In the genomic region with DNA sequence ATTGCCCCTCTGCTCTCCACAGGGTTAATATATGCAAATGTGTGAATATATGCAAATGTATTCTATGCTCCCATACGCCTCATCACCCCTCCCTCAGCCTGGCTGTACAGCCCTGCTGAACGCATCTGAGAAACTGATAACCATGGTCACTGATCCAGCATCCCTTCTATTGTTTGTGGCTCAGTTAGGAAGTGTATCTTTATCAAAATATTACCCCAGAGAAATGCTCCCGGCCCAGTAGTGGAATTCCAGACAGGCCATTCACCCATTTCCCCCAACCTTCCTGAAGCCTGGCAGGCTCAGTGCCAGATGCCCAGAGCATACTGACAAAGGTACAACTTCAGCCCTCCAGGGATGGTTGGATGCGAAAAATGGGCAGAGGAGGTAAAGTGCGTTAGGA, we compare ENCODE assay signal across 23 cellular contexts.
DNase-seq lines count a peak whose midpoint lies in the region; ATAC-seq and TF ChIP-seq lines count a peak whose summit lies in the region.
"Had no signal": no experiment of that assay in that cellular context is flagged by ENCODE, and none has a peak within 500 bp of the region (broad histone marks: within the 10 kb centered on the region; RNA-seq: fewer than 3 reads in every experiment).

No MANE protein-coding gene starts in this region.

- TF ChIP-seq CTCF in right lobe of liver (IDR thresholded peaks at IDR 0.05): no peak

- peak overlapping the region in 2 of 3 donors; percentile 14 to 33 for H3K4me3 ChIP-seq in right lobe of liver
- H3K4me3 ChIP-seq: A549 had no signal

- no peak for TF ChIP-seq POLR2A in right lobe of liver (IDR thresholded peaks at IDR 0.05)

- no peaks in the 10 kb centered on the region for H3K27me3 ChIP-seq in right lobe of liver

- WGBS in right lobe of liver (ENCODE audit: insufficient coverage, low coverage, low lambda C conversion rate, missing lambda C conversion rate): 33% methylated on average over 5 of the region's 5 CpGs

- ATAC-seq in right lobe of liver (no peak), GM18861 (IDR thresholded peaks at IDR 0.05; ENCODE audit: unreplicated experiment) (no peak)
- ATAC-seq: A549; CD8-positive, alpha-beta T cell; SK-N-SH treated with all-trans-retinoic acid at 6 μM for 48 hours had no signal

- intact Hi-C loops in right lobe of liver (cut with DNase I): no loop called here

- peak overlapping the region in 1 of 3 donors; percentile 76 for H3K27ac ChIP-seq in right lobe of liver
- H3K27ac ChIP-seq: A549 had no signal

- H3K4me1 ChIP-seq in right lobe of liver: peaks cover 0 to 23% (median 11%) of the 10 kb centered on the region in 4 donors

- DNase-seq in NCI-H526 (lab: John Stamatoyannopoulos, UW) (peak; percentile 15 to 68), dermis blood vessel endothelial cell (peak; percentile 57), right lobe of liver (peak in 2 of 3 donors; percentile 35 to 51), pulmonary artery endothelial cell (ENCODE audit: low read depth, low spot score) (peak; percentile 43), globus pallidus (ENCODE audit: low spot score) (no peak)
- DNase-seq in activated CD8-positive, alpha-beta memory T cell treated with anti-CD3 and anti-CD28 coated beads, Interleukin-2, amount 50 U/mL, for 48 hours: no peak
- DNase-seq: C1 segment of cervical spinal cord; Caco-2; CD8-positive, alpha-beta T cell; DMS79 treated with DMSO at 0.1 percent for 48 hours; GF-D8; IMR-90; KG1; MM.1S; NCI-H1048; NCI-H1417; NCI-H1694; NCI-H2029 treated with DMSO at 0.1 percent for 48 hours; NCI-H2227 treated with DMSO at 0.1 percent for 48 hours; NCI-H774 had no signal

- H3K9me3 ChIP-seq in right lobe of liver: no peaks in the 10 kb centered on the region
- H3K9me3 ChIP-seq: A549, Caco-2 had no signal

- peaks cover 0 to 5% (median 0%) of the 10 kb centered on the region in 4 donors for H3K36me3 ChIP-seq in right lobe of liver

Comparison
In these comparisons a context has a peak if more than half of its experiments do, and no peak if none do; other contexts are left out.
1. DNase-seq: peak in NCI-H526 (2 of 2), dermis blood vessel endothelial cell (single experiment), right lobe of liver (2 of 3) and pulmonary artery endothelial cell (single experiment); none in activated CD8-positive, alpha-beta memory T cell treated with anti-CD3 and anti-CD28 coated beads, Interleukin-2, amount 50 U/mL, for 48 hours (single experiment) and globus pallidus (single experiment).